Comparison of ENCODE assay signal across 10 cellular contexts in genomic region chr13:104984296-104984818, GRCh38.
DNase-seq lines count a peak whose midpoint lies in the region; ATAC-seq and TF ChIP-seq lines count a peak whose summit lies in the region.
"Had no signal": no experiment of that assay in that cellular context is flagged by ENCODE, and none has a peak within 500 bp of the region (broad histone marks: within the 10 kb centered on the region; RNA-seq: fewer than 3 reads in every experiment).

No MANE protein-coding gene starts in this region.

- H3K9me3 ChIP-seq in left ventricle myocardium inferior (replicated peaks) (no peaks in the 10 kb centered on the region), vagina (no peaks in the 10 kb centered on the region)

- no peaks in the 10 kb centered on the region for H3K9me3 Mint-ChIP-seq in stimulated activated naive B cell treated with anti-CD40 and anti-IgM and Interleukin-4, amounts not matched to agents 10 μg/mL and 1 μg/mL and 100 μg/mL, for 72 hours

- intact Hi-C loops in left ventricle myocardium inferior (cut with micrococcal nuclease) (no loop called here), vagina (cut with DNase I) (no loop called here)

- peak overlapping the region; percentile 22 to 39 for H3K4me3 Mint-ChIP-seq in stimulated activated naive B cell treated with anti-CD40 and anti-IgM and Interleukin-4, amounts not matched to agents 10 μg/mL and 1 μg/mL and 100 μg/mL, for 72 hours

- no peak for TF ChIP-seq POLR2A in vagina (IDR thresholded peaks at IDR 0.05)

- peak; percentile 73 for DNase-seq in M059J (ENCODE audit: low read depth)
- peak; percentile 31 for DNase-seq in activated T-cell treated with anti-CD3 and anti-CD28 coated beads for 48 hours (ENCODE audit: low read depth)
- peak; percentile 49 for DNase-seq in left ventricle myocardium inferior
- DNase-seq in stimulated activated naive B cell treated with anti-CD40 and anti-IgM and Interleukin-4, amounts not matched to agents 10 μg/mL and 1 μg/mL and 100 μg/mL, for 72 hours = peak; percentile 20
- no peak for DNase-seq in NCI-H510A treated with DMSO at 0.1 percent for 48 hours (lab: John Stamatoyannopoulos, UW)
- DNase-seq in vagina (ENCODE audit: extremely low spot score in 2 of 2) = no peak

- H3K36me3 ChIP-seq in left ventricle myocardium inferior (no peaks in the 10 kb centered on the region), vagina (no peaks in the 10 kb centered on the region)

- H3K27ac Mint-ChIP-seq in stimulated activated naive B cell treated with anti-CD40 and anti-IgM and Interleukin-4, amounts not matched to agents 10 μg/mL and 1 μg/mL and 100 μg/mL, for 72 hours = no peak overlapping the region

- TF ChIP-seq CTCF in left ventricle myocardium inferior (IDR thresholded peaks at IDR 0.05; ENCODE audit: borderline replicate concordance) = no peak
- no peak for TF ChIP-seq CTCF in vagina (IDR thresholded peaks at IDR 0.05)

- H3K27me3 Mint-ChIP-seq in stimulated activated naive B cell treated with anti-CD40 and anti-IgM and Interleukin-4, amounts not matched to agents 10 μg/mL and 1 μg/mL and 100 μg/mL, for 72 hours = no peaks in the 10 kb centered on the region

- peaks cover 8 to 14% of the 10 kb centered on the region in 2 donors for H3K4me1 Mint-ChIP-seq in stimulated activated naive B cell treated with anti-CD40 and anti-IgM and Interleukin-4, amounts not matched to agents 10 μg/mL and 1 μg/mL and 100 μg/mL, for 72 hours

- H3K4me3 ChIP-seq in left ventricle myocardium inferior (no peak overlapping the region), vagina (no peak overlapping the region)
- H3K4me3 ChIP-seq: lung had no signal

- H3K4me1 ChIP-seq in left ventricle myocardium inferior (peaks cover 12% of the 10 kb centered on the region), vagina (no peaks in the 10 kb centered on the region)

- H3K27me3 ChIP-seq in left ventricle myocardium inferior (ENCODE audit: low read depth) (no peaks in the 10 kb centered on the region), vagina (no peaks in the 10 kb centered on the region)

- ATAC-seq in GM18508 (IDR thresholded peaks at IDR 0.05; ENCODE audit: insufficient read depth, unreplicated experiment) = peak; percentile 68
- peak; percentile 92 for ATAC-seq in GM21825 (IDR thresholded peaks at IDR 0.05; ENCODE audit: unreplicated experiment)
- peak; percentile 92 to 94 for ATAC-seq in stimulated activated naive B cell treated with anti-CD40 and anti-IgM and Interleukin-4, amounts not matched to agents 10 μg/mL and 1 μg/mL and 100 μg/mL, for 72 hours (replicated peaks)
- ATAC-seq: Panc1 had no signal

- no peaks in the 10 kb centered on the region for H3K36me3 Mint-ChIP-seq in stimulated activated naive B cell treated with anti-CD40 and anti-IgM and Interleukin-4, amounts not matched to agents 10 μg/mL and 1 μg/mL and 100 μg/mL, for 72 hours

- H3K27ac ChIP-seq in left ventricle myocardium inferior (replicated peaks) (peak overlapping the region; percentile 15), vagina (no peak overlapping the region)

Comparison
In these comparisons a context has a peak if more than half of its experiments do, and no peak if none do; other contexts are left out.
1. DNase-seq: peak in M059J (single experiment), activated T-cell treated with anti-CD3 and anti-CD28 coated beads for 48 hours (single experiment), left ventricle myocardium inferior (single experiment) and stimulated activated naive B cell treated with anti-CD40 and anti-IgM and Interleukin-4, amounts not matched to agents 10 μg/mL and 1 μg/mL and 100 μg/mL, for 72 hours (single experiment); none in NCI-H510A treated with DMSO at 0.1 percent for 48 hours (single experiment) and vagina (0 of 2).
2. Peak in every context shown above with its lines, with median percentiles within 50 percentile points of each other: ATAC-seq.